9 cellular contexts compared by ENCODE assay signal in the genomic region with DNA sequence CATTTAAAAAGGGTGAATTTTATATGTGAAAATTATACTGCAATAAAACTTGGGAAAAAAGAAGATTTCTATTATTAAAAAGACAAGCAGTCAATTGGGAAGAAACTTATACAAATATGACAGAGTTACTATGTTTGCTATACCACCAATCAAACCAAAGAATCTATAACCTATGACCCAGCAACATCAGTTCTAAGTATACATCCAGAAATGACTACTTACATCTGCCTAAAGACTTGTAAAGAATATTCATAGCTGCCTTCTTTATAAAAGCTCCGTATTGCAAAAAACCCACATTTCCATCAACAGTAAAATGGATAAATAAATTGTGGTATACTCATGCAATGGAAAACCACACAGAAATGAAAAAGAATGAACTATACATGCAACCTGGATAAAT.
"Had no signal": no experiment of that assay in that cellular context is flagged by ENCODE, and none has a peak within 500 bp of the region (broad histone marks: within the 10 kb centered on the region; RNA-seq: fewer than 3 reads in every experiment).

No MANE protein-coding gene starts in this region.

- H3K9me3 ChIP-seq: HAP-1 had no signal

- H3K27ac Mint-ChIP-seq: IgD-negative memory B cell had no signal

- H3K4me1 ChIP-seq: HAP-1 had no signal

- H3K4me3 ChIP-seq: GM23248, HAP-1 had no signal

- H3K36me3 Mint-ChIP-seq: IgD-negative memory B cell had no signal

- H2AFZ ChIP-seq: GM23248 had no signal

- H3K9ac ChIP-seq: GM23248 had no signal

- H3K27ac ChIP-seq: GM23248, HL-60 had no signal

- H3K9me3 Mint-ChIP-seq: HFFc6, IgD-negative memory B cell had no signal

- H3K36me3 ChIP-seq: HAP-1 had no signal

- ATAC-seq: HCT116, HepG2 had no signal

- H3K4me3 Mint-ChIP-seq: HFFc6, IgD-negative memory B cell had no signal

- H3K27me3 Mint-ChIP-seq: IgD-negative memory B cell had no signal

- DNase-seq: GM23248, GOT3, H7, HFFc6 had no signal
